Comparison of ENCODE assay signal across 8 cellular contexts in genomic region chr2:227415538-227416424, GRCh38. TPM values are rescaled to one million over a fixed set of nuclear protein-coding genes. Genes with fewer than 3 reads are reported as not detected.
DNase-seq lines count a peak whose midpoint lies in the region; ATAC-seq and TF ChIP-seq lines count a peak whose summit lies in the region.
"Had no signal": no experiment of that assay in that cellular context is flagged by ENCODE, and none has a peak within 500 bp of the region (broad histone marks: within the 10 kb centered on the region; RNA-seq: fewer than 3 reads in every experiment).

No MANE protein-coding gene starts in this region.

- no peaks in the 10 kb centered on the region for H3K36me3 ChIP-seq in left ventricle myocardium inferior

- H3K4me1 Mint-ChIP-seq in WTC11: peaks cover 4% of the 10 kb centered on the region; the same call in 1 of the 2 replicates

- H3K27ac Mint-ChIP-seq in WTC11: no peak overlapping the region
- H3K27ac Mint-ChIP-seq: T-helper 1 cell treated with Interleukin-12 subunit alpha and Interleukin-12 subunit beta and Interleukin-4 antibody, amounts not matched to agents 30 μg/mL and 1 μg/mL, for 36 hours had no signal

- POLR2A ChIA-PET in WTC11 (lab: Charles Lee): no interaction called here

- H3K4me1 ChIP-seq in left ventricle myocardium inferior: peaks cover 5% of the 10 kb centered on the region

- H3K27ac ChIP-seq in left ventricle myocardium inferior (replicated peaks): peak overlapping the region; percentile 78

- CTCF ChIA-PET in WTC11 (lab: Charles Lee): interaction anchor here (0.7 to 1.1 kb wide), 3 partner anchors 55 to 358 kb away, joined by 3 to 4 read pairs (median 3); no protein-coding TSS in a partner anchor

- H3K9me3 ChIP-seq in left ventricle myocardium inferior (replicated peaks): no peaks in the 10 kb centered on the region

- no peak overlapping the region for H3K4me3 ChIP-seq in left ventricle myocardium inferior

- ATAC-seq in GM18909 (IDR thresholded peaks at IDR 0.05; ENCODE audit: poor library complexity, unreplicated experiment) (peak; percentile 46), HG03442 (IDR thresholded peaks at IDR 0.05; ENCODE audit: unreplicated experiment) (peak; percentile 36), WTC11 (no peak; the same call in 1 of the 2 replicates), GM21737 (IDR thresholded peaks at IDR 0.05; ENCODE audit: unreplicated experiment) (no peak)

- H3K27me3 ChIP-seq in left ventricle myocardium inferior (ENCODE audit: low read depth): no peaks in the 10 kb centered on the region

- intact Hi-C loops in left ventricle myocardium inferior (cut with micrococcal nuclease): no loop called here

- no peaks in the 10 kb centered on the region for H3K27me3 Mint-ChIP-seq in WTC11 (ENCODE audit: low read depth)

- DNase-seq in WTC11 (ENCODE audit: low spot score): no peak
- DNase-seq in left ventricle myocardium inferior: peak; percentile 53
- peak; percentile 54 for DNase-seq in superior temporal gyrus (ENCODE audit: extremely low spot score)
- no peak for DNase-seq in GOT3 (lab: John Stamatoyannopoulos, UW)

- TF ChIP-seq CTCF in WTC11 (IDR thresholded peaks at IDR 0.05): no peak
- TF ChIP-seq CTCF in left ventricle myocardium inferior (IDR thresholded peaks at IDR 0.05; ENCODE audit: borderline replicate concordance): no peak

- no peaks in the 10 kb centered on the region for H3K36me3 Mint-ChIP-seq in WTC11

- no peak overlapping the region for H3K4me3 Mint-ChIP-seq in WTC11
- H3K4me3 Mint-ChIP-seq: T-helper 1 cell treated with Interleukin-12 subunit alpha and Interleukin-12 subunit beta and Interleukin-4 antibody, amounts not matched to agents 30 μg/mL and 1 μg/mL, for 36 hours had no signal

- H3K9me3 Mint-ChIP-seq in WTC11: no peaks in the 10 kb centered on the region
- H3K9me3 Mint-ChIP-seq: T-helper 1 cell treated with Interleukin-12 subunit alpha and Interleukin-12 subunit beta and Interleukin-4 antibody, amounts not matched to agents 30 μg/mL and 1 μg/mL, for 36 hours had no signal

TF ChIP-seq in WTC11, 78 proteins besides CTCF, POLR2A, EP300 and RAD21:
- TF ChIP-seq E2F4 (CRISPR knock-in tag; IDR thresholded peaks at IDR 0.05; ENCODE audit: borderline replicate concordance, low read depth) (no peak), ZSCAN18 (CRISPR knock-in tag; IDR thresholded peaks at IDR 0.05) (no peak), ZNF512 (CRISPR knock-in tag; IDR thresholded peaks at IDR 0.05; ENCODE audit: borderline replicate concordance) (0 out of 2 replicates have a peak, but pooled peaks have one; percentile 30), RELA (CRISPR knock-in tag; IDR thresholded peaks at IDR 0.05; ENCODE audit: borderline replicate concordance) (no peak), E2F1 (CRISPR knock-in tag; IDR thresholded peaks at IDR 0.05) (no peak)

RNA-seq across cellular contexts. Expression of gene SCYGR1, which starts 28.0 kb away (rescaled TPM):
- total RNA-seq in WTC11 (2021) (not detected in 3 replicates), left ventricle myocardium inferior (not detected)

RNA-seq across cellular contexts. Expression of gene TM4SF20, which starts 36.7 kb away (rescaled TPM):
- not detected in 3 replicates for total RNA-seq in WTC11 (2021)
- not detected for total RNA-seq in left ventricle myocardium inferior

RNA-seq across cellular contexts. Expression of gene AGFG1, which starts 56.2 kb away (rescaled TPM):
- total RNA-seq in WTC11 (2021) (77.5 to 82.1 TPM (median 81.3 TPM) in 3 replicates), left ventricle myocardium inferior (50.4 TPM)

Comparison
In these comparisons a context has a peak if more than half of its experiments do, and no peak if none do; other contexts are left out.
1. ATAC-seq: peak in GM18909 (single experiment) and HG03442 (single experiment); none in WTC11 (single experiment) and GM21737 (single experiment).
2. DNase-seq: peak in left ventricle myocardium inferior (single experiment) and superior temporal gyrus (single experiment); none in WTC11 (single experiment) and GOT3 (single experiment).